8 cellular contexts compared by ENCODE assay signal in the genomic region with DNA sequence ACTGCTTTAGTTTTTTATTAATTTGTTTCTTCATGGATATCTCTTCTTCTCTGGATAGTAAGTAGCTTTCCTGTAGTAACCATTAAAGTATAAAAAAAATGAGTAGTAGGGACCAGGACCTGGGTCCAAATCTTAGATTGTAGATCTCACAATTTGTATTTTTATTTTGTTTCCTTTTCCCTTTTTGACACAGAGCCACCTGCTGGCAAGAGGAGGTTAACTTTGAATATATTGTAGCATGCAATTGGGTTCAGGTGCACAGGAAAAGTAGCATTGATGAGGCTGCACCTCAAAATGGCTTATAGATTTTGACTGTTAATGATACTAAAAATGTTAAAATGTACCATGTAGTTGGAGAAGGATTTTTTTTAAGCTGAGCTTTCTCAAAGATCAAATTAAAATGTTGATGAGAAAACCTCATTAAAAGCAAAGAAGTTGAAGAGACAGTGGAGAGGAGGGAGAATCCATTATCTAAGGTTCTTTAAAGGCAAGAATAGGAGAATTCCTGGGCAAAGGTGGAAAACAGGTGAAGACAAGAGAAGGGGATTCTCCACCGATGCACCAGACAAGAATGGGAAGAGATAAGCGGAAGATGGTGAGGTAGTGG. TPM values are rescaled to one million over a fixed set of nuclear protein-coding genes. Genes with fewer than 3 reads are reported as not detected.
DNase-seq lines count a peak whose midpoint lies in the region; ATAC-seq, FAIRE-seq and TF ChIP-seq lines count a peak whose summit lies in the region.

No MANE protein-coding gene starts in this region.

- H3K9me3 Mint-ChIP-seq in stimulated activated effector memory CD8-positive, alpha-beta T cell treated with anti-CD3 and anti-CD28 coated beads, Interleukin-12 subunit alpha, Interleukin-12 subunit beta, amount 100 ng/mL, for 72 hours = no peaks in the 10 kb centered on the region

- H3K9ac ChIP-seq in K562 (ENCODE audit: insufficient read depth in 1 of 2, low read depth in 2 of 2, low read length in 2 of 2) = no peak overlapping the region
- no peak overlapping the region for H3K9ac ChIP-seq in neural cell (ENCODE audit: low read length)

- no peak overlapping the region for H3K27ac Mint-ChIP-seq in stimulated activated effector memory CD8-positive, alpha-beta T cell treated with anti-CD3 and anti-CD28 coated beads, Interleukin-12 subunit alpha, Interleukin-12 subunit beta, amount 100 ng/mL, for 72 hours

- H4K20me1 ChIP-seq in K562 (replicated peaks; ENCODE audit: control insufficient read depth, insufficient read depth, low read length) (no peaks in the 10 kb centered on the region), neural cell (ENCODE audit: insufficient read depth) (no peaks in the 10 kb centered on the region)

- ATAC-seq in HG03432 (IDR thresholded peaks at IDR 0.05; ENCODE audit: unreplicated experiment) (peak; percentile 50), K562 (peak; percentile 68), esophagus mucosa (no peak)
- no peak for ATAC-seq in stimulated activated effector memory CD8-positive, alpha-beta T cell treated with anti-CD3 and anti-CD28 coated beads, Interleukin-12 subunit alpha, Interleukin-12 subunit beta, amount 100 ng/mL, for 72 hours

- no peaks in the 10 kb centered on the region for H3K36me3 Mint-ChIP-seq in stimulated activated effector memory CD8-positive, alpha-beta T cell treated with anti-CD3 and anti-CD28 coated beads, Interleukin-12 subunit alpha, Interleukin-12 subunit beta, amount 100 ng/mL, for 72 hours

- no peak for FAIRE-seq in K562 (lab: Jason Lieb, UNC)

- peak; percentile 48 to 65 (median 54); a peak in 4 of 6 replicates for TF ChIP-seq CTCF in K562 (IDR thresholded peaks at IDR 0.05 in 2 of 3, conservative IDR thresholded peaks at IDR 0.05 in 1 of 3; ENCODE audit: insufficient read depth in 2 of 3, low read depth in 1 of 3, low read length in 3 of 3)
- peak; percentile 54 for TF ChIP-seq CTCF in neural cell (IDR thresholded peaks at IDR 0.05; ENCODE audit: poor library complexity, severe bottlenecking)

- H3K9me1 ChIP-seq in K562 (ENCODE audit: control insufficient read depth, insufficient read depth, low read length) = no peaks in the 10 kb centered on the region

- H3K4me1 ChIP-seq in K562 (replicated peaks in 1 of 2; ENCODE audit: control insufficient read depth in 2 of 2, insufficient read depth in 2 of 2, low read length in 2 of 2) = no peaks in the 10 kb centered on the region; a peak in 1 of 5 replicates

- H3K36me3 ChIP-seq in K562 (ENCODE audit: control insufficient read depth, insufficient read depth, low read length) (no peaks in the 10 kb centered on the region), neural cell (ENCODE audit: insufficient read depth, low read length) (no peaks in the 10 kb centered on the region)

- no peak overlapping the region for H2AFZ ChIP-seq in K562 (ENCODE audit: low read depth, low read length)
- no peak overlapping the region for H2AFZ ChIP-seq in neural cell (ENCODE audit: low read depth, low read length)

- TF ChIP-seq POLR2A in K562 (conservative IDR thresholded peaks at IDR 0.05) = no peak

- no peaks in the 10 kb centered on the region for H3K9me2 ChIP-seq in neural cell (ENCODE audit: insufficient read depth, low read length)

- no peak overlapping the region for H3K4me3 Mint-ChIP-seq in stimulated activated effector memory CD8-positive, alpha-beta T cell treated with anti-CD3 and anti-CD28 coated beads, Interleukin-12 subunit alpha, Interleukin-12 subunit beta, amount 100 ng/mL, for 72 hours

- H3K27me3 ChIP-seq in K562 (ENCODE audit: control insufficient read depth in 2 of 2, insufficient read depth in 2 of 2, low read length in 2 of 2) = no peaks in the 10 kb centered on the region
- H3K27me3 ChIP-seq in neural cell (ENCODE audit: insufficient read depth, low read depth, low read length) = no peaks in the 10 kb centered on the region

- no peaks in the 10 kb centered on the region for H3K4me1 Mint-ChIP-seq in stimulated activated effector memory CD8-positive, alpha-beta T cell treated with anti-CD3 and anti-CD28 coated beads, Interleukin-12 subunit alpha, Interleukin-12 subunit beta, amount 100 ng/mL, for 72 hours

- no peak overlapping the region for H3K27ac ChIP-seq in K562 (ENCODE audit: extremely low read depth, low read depth, low read length)
- H3K27ac ChIP-seq in neural cell (ENCODE audit: low read length) = no peak overlapping the region

- WGBS in K562 (ENCODE audit: insufficient coverage, low coverage, missing lambda C conversion rate) = 54% methylated on average over 2 of the region's 2 CpGs

- CTCF ChIA-PET in K562 (lab: Yijun Ruan, JAX; ENCODE audit: low intra/inter-chr PET ratio) = interaction anchor here (1.4 to 1.7 kb wide), 2 partner anchors 58 to 87 kb away, joined by 6 to 10 read pairs; no protein-coding TSS in a partner anchor

- no peak overlapping the region for H3K4me3 ChIP-seq in K562
- H3K4me3 ChIP-seq in neural cell (ENCODE audit: low read length) = no peak overlapping the region

- no TSS peak for BruUV-seq in K562 (replicated peaks; lab: Mats Ljungman, UMichigan)

- DNase-seq in NCI-H748 (lab: John Stamatoyannopoulos, UW; ENCODE audit: unreplicated experiment) (peak; percentile 5), NCI-H748 treated with DMSO at 0.1 percent for 48 hours (lab: John Stamatoyannopoulos, UW) (no peak), K562 (ENCODE audit: extremely low read depth in 1 of 4, low spot score in 3 of 4) (peak in 3 of 4 experiments; percentile 23 to 42 (median 26)), NCI-H1436 (lab: John Stamatoyannopoulos, UW) (no peak)
- no peak for DNase-seq in stimulated activated effector memory CD8-positive, alpha-beta T cell treated with anti-CD3 and anti-CD28 coated beads, Interleukin-12 subunit alpha, Interleukin-12 subunit beta, amount 100 ng/mL, for 72 hours (ENCODE audit: low spot score in 2 of 2)

- H3K4me2 ChIP-seq in K562 (ENCODE audit: insufficient read depth, low read length) = no peak overlapping the region
- no peak overlapping the region for H3K4me2 ChIP-seq in neural cell (ENCODE audit: low read length)

- in situ Hi-C loops in K562 (cut with MboI) = no loop called here

- TF ChIP-seq EP300 in K562 (IDR thresholded peaks at IDR 0.05; ENCODE audit: low read length) = no peak
- no peak for TF ChIP-seq EP300 in neural cell (conservative IDR thresholded peaks at IDR 0.05; ENCODE audit: poor library complexity, severe bottlenecking)

- intact Hi-C loops in K562 (cut with micrococcal nuclease) = loop anchor here (1.0 to 10.0 kb wide), 4 partner anchors 44 to 596 kb away; no protein-coding TSS in a partner anchor

- POLR2A ChIA-PET in K562 (lab: Yijun Ruan, JAX) = no interaction called here

- no peaks in the 10 kb centered on the region for H3K79me2 ChIP-seq in K562 (ENCODE audit: control insufficient read depth, insufficient read depth, low read length)
- H3K79me2 ChIP-seq in neural cell (replicated peaks; ENCODE audit: insufficient read depth, low read length) = no peaks in the 10 kb centered on the region

- no peaks in the 10 kb centered on the region for H3F3A ChIP-seq in neural cell (ENCODE audit: insufficient read depth, low read length, poor library complexity, severe bottlenecking)

- TF ChIP-seq RAD21 in K562 (CRISPR knock-in tag; conservative IDR thresholded peaks at IDR 0.05 in 1 of 2, IDR thresholded peaks at IDR 0.05 in 1 of 2) (peak; percentile 47 to 62), neural cell (conservative IDR thresholded peaks at IDR 0.05) (peak; percentile 37)

- H3K9me3 ChIP-seq in K562 (replicated peaks; ENCODE audit: control insufficient read depth, insufficient read depth, low read depth, low read length) (no peaks in the 10 kb centered on the region), neural cell (ENCODE audit: low read length) (no peaks in the 10 kb centered on the region)

TF ChIP-seq in K562, 482 proteins besides CTCF, POLR2A, EP300 and RAD21 (continues in another document):
- 0 out of 4 replicates have a peak, but pooled peaks of 1 of the 2 experiments have one; percentile 30 for TF ChIP-seq MAZ (CRISPR knock-in tag; conservative IDR thresholded peaks at IDR 0.05 in 1 of 2, IDR thresholded peaks at IDR 0.05 in 1 of 2)

TF ChIP-seq in neural cell, 6 proteins besides CTCF, POLR2A, EP300 and RAD21 (continues in another document):
- no peak for TF ChIP-seq POLR2AphosphoS5 (IDR thresholded peaks at IDR 0.05)
- TF ChIP-seq SMC3 (conservative IDR thresholded peaks at IDR 0.05; ENCODE audit: poor library complexity) = peak; percentile 65
- no peak for TF ChIP-seq MXI1 (conservative IDR thresholded peaks at IDR 0.05; ENCODE audit: poor library complexity, severe bottlenecking)
- TF ChIP-seq TAF1 (IDR thresholded peaks at IDR 0.05; ENCODE audit: low read depth) = no peak

RNA-seq across cellular contexts. Expression of gene HPGDS, which starts 48.3 kb away (rescaled TPM):
- not detected in 2 replicates for total RNA-seq in K562 (2011; cell fraction: chromatin; rRNA removed; ENCODE audit: low replicate concordance)
- not detected in 2 replicates for total RNA-seq in K562 (2011; cell fraction: nucleolus; rRNA removed)
- total RNA-seq in K562 (2011; cell fraction: nucleoplasm; rRNA removed) = not detected in 2 replicates
- total RNA-seq in K562 (2014; rRNA removed) (not detected in 2 replicates), K562 (2014; rRNA removed; fragmentation: Illumina TruSeq; extraction: Trizol) (0.16 TPM in 1 of 2 replicates, not detected in the other), K562 (2015; rRNA removed; fragmentation: Illumina TruSeq; extraction: Trizol) (0.36 and 0.53 TPM in 2 replicates), K562 (2021) (not detected in 2 replicates), esophagus mucosa (not detected)
- polyA plus RNA-seq in K562 (2011; rRNA removed) (0.07 TPM in 1 of 2 replicates, not detected in the other), K562 (2014; fragmentation: Illumina TruSeq; extraction: Trizol) (0.19 TPM in 1 of 2 replicates, not detected in the other), K562 (2014; fragmentation: Nextera tagmentation; extraction: Ambion mirVana) (under 1 TPM; 0.07 to 0.14 TPM), K562 (2014; rRNA removed) (not detected in 2 replicates), neural cell (not detected in 2 replicates)
- not detected in 2 replicates for polyA plus RNA-seq in K562 (2011; cell fraction: cytosol; rRNA removed)
- polyA plus RNA-seq in K562 (2011; cell fraction: nucleus; rRNA removed) = not detected in 2 replicates
- polyA plus RNA-seq in K562 (2012) = 0.17 and 0.33 TPM in 2 replicates
- polyA minus RNA-seq in K562 (2011; rRNA and poly(A)+ RNA removed) = not detected in 2 replicates
- not detected in 2 replicates for polyA minus RNA-seq in K562 (2011; cell fraction: cytosol; rRNA and poly(A)+ RNA removed)
- polyA minus RNA-seq in K562 (2011; cell fraction: nucleus; rRNA and poly(A)+ RNA removed) = not detected in 2 replicates
- polyA minus RNA-seq in neural cell = not detected in 2 replicates

Comparison
In these comparisons a context has a peak if more than half of its experiments do, and no peak if none do; other contexts are left out.
1. DNase-seq: peak in NCI-H748 (single experiment) and K562 (3 of 4); none in NCI-H748 treated with DMSO at 0.1 percent for 48 hours (single experiment), stimulated activated effector memory CD8-positive, alpha-beta T cell treated with anti-CD3 and anti-CD28 coated beads, Interleukin-12 subunit alpha, Interleukin-12 subunit beta, amount 100 ng/mL, for 72 hours (0 of 2) and NCI-H1436 (single experiment).
2. ATAC-seq: peak in HG03432 (single experiment) and K562 (single experiment); none in stimulated activated effector memory CD8-positive, alpha-beta T cell treated with anti-CD3 and anti-CD28 coated beads, Interleukin-12 subunit alpha, Interleukin-12 subunit beta, amount 100 ng/mL, for 72 hours (single experiment) and esophagus mucosa (single experiment).